Comparison of ENCODE assay signal across 17 cellular contexts in genomic region chr10:77555591-77556212, GRCh38.
DNase-seq lines count a peak whose midpoint lies in the region; ATAC-seq, FAIRE-seq and TF ChIP-seq lines count a peak whose summit lies in the region.
"Had no signal": no experiment of that assay in that cellular context is flagged by ENCODE, and none has a peak within 500 bp of the region (broad histone marks: within the 10 kb centered on the region; RNA-seq: fewer than 3 reads in every experiment).

No MANE protein-coding gene starts in this region.

- H3F3A ChIP-seq in neural cell (ENCODE audit: insufficient read depth, low read length, poor library complexity, severe bottlenecking) = no peaks in the 10 kb centered on the region

- DNase-seq in HepG2 (ENCODE audit: low spot score) (no peak), fibroblast of peridontal ligament (ENCODE audit: extremely low read depth) (peak; percentile 75), aorta (no peak), small intestine (no peak), HT-29 (ENCODE audit: low spot score) (no peak)
- no peak for DNase-seq in activated CD4-positive, alpha-beta T cell treated with anti-CD3 and anti-CD28 coated beads for 48 hours
- DNase-seq: ACHN; activated CD8-positive, alpha-beta memory T cell treated with anti-CD3 and anti-CD28 coated beads for 24 hours; activated naive CD8-positive, alpha-beta T cell treated with anti-CD3 and anti-CD28 coated beads, Interleukin-2, amount 50 U/mL, for 24 hours; DMS79 treated with DMSO at 0.1 percent for 48 hours; NCI-H1092; stimulated activated CD4-positive, alpha-beta T cell treated with anti-CD3 and anti-CD28 coated beads, Interleukin-2, amount 100 ng/mL, for 24 hours; stimulated activated naive CD8-positive, alpha-beta T cell treated with anti-CD3 and anti-CD28 coated beads, Interleukin-15, Interleukin-2, amounts not matched to agents 100 U/mL and 50 U/mL, for 24 hours; T-helper 17 cell had no signal

- TF ChIP-seq RAD21 in liver (IDR thresholded peaks at IDR 0.05) = peak; percentile 26 to 59
- TF ChIP-seq RAD21 in HepG2 (CRISPR knock-in tag; IDR thresholded peaks at IDR 0.05) = no peak
- TF ChIP-seq RAD21 in neural cell (conservative IDR thresholded peaks at IDR 0.05) = no peak

- in situ Hi-C loops in HepG2 (cut with HindIII; ENCODE audit: extremely low pct_ligation_motif_present, low pct_unique_long_range_greater_than_20kb) = no loop called here

- H3K4me2 ChIP-seq in HepG2 (ENCODE audit: low read depth, low read length) (no peak overlapping the region), neural cell (ENCODE audit: low read length) (no peak overlapping the region)
- H3K4me2 ChIP-seq: neural progenitor cell had no signal

- FAIRE-seq in HepG2 (lab: Jason Lieb, UNC) (no peak), small intestine (lab: Jason Lieb, UNC) (no peak)

- 44% methylated on average over 4 of the region's 4 CpGs for WGBS in liver
- 39% methylated on average over 4 of the region's 4 CpGs for WGBS in HepG2 (ENCODE audit: low lambda C conversion rate)
- WGBS in aorta, 2 donors = 53 to 56% methylated on average over 4 of the region's 4 CpGs
- WGBS in small intestine, 3 donors = 76 to 93% (median 82%) methylated on average over 4 of the region's 4 CpGs

- no peaks in the 10 kb centered on the region for H3K9me3 ChIP-seq in liver (ENCODE audit: control insufficient read depth in 4 of 4, low read length in 3 of 4)
- H3K9me3 ChIP-seq in HepG2 (ENCODE audit: low read length) = no peaks in the 10 kb centered on the region
- H3K9me3 ChIP-seq in neural cell (ENCODE audit: low read length) = no peaks in the 10 kb centered on the region
- no peaks in the 10 kb centered on the region for H3K9me3 ChIP-seq in aorta (ENCODE audit: control insufficient read depth, low read length)
- no peaks in the 10 kb centered on the region for H3K9me3 ChIP-seq in small intestine (ENCODE audit: control insufficient read depth, low read depth)

- no peak for TF ChIP-seq POLR2A in HepG2 (IDR thresholded peaks at IDR 0.05; ENCODE audit: insufficient read depth in 1 of 2, low read depth in 2 of 2, low read length in 2 of 2)

- H3K27ac ChIP-seq in liver (ENCODE audit: low read depth in 1 of 2, low read length in 2 of 2) (peak overlapping the region; percentile 87 to 90), HepG2 (ENCODE audit: extremely low read length, insufficient read depth, low read length) (no peak overlapping the region), neural cell (ENCODE audit: low read length) (peak overlapping the region; percentile 69), aorta (ENCODE audit: low read depth in 1 of 2, low read length in 2 of 2) (peak overlapping the region; percentile 72 to 85), small intestine (ENCODE audit: low read depth in 1 of 2, low read length in 1 of 2) (peak overlapping the region in 1 of 2 donors; percentile 17)
- H3K27ac ChIP-seq: neural progenitor cell had no signal

- no peaks in the 10 kb centered on the region for H3K79me2 ChIP-seq in HepG2 (ENCODE audit: insufficient read depth, low read length)
- H3K79me2 ChIP-seq in neural cell (replicated peaks; ENCODE audit: insufficient read depth, low read length) = no peaks in the 10 kb centered on the region

- no peak overlapping the region for H3K4me3 ChIP-seq in liver (ENCODE audit: low read depth in 1 of 3, low read length in 3 of 3)
- no peak overlapping the region for H3K4me3 ChIP-seq in HepG2 (replicated peaks in 1 of 3; ENCODE audit: insufficient read depth in 1 of 3, low read depth in 2 of 3, low read length in 3 of 3)
- no peak overlapping the region for H3K4me3 ChIP-seq in neural cell (ENCODE audit: low read length)
- no peak overlapping the region for H3K4me3 ChIP-seq in aorta (ENCODE audit: low read length in 2 of 2)
- H3K4me3 ChIP-seq in small intestine (ENCODE audit: low read depth in 1 of 2, low read length in 2 of 2) = no peak overlapping the region
- H3K4me3 ChIP-seq: neural progenitor cell had no signal

- intact Hi-C loops in HepG2 (cut with micrococcal nuclease; ENCODE audit: unreplicated experiment) = no loop called here
- intact Hi-C loops in aorta (cut with DNase I) = loop anchor here in 1 of 2 donors (5.0 to 10.0 kb wide), 2 partner anchors 79 to 138 kb away; partner anchors contain the start of gene KCNMA1

- H3K9me2 ChIP-seq in neural cell (ENCODE audit: insufficient read depth, low read length) = no peaks in the 10 kb centered on the region

- ATAC-seq in HepG2 = no peak
- ATAC-seq in aorta (ENCODE audit: low FRiP score) = peak; percentile 71
- ATAC-seq: activated naive CD8-positive, alpha-beta T cell treated with anti-CD3 and anti-CD28 coated beads, Interleukin-2, amount 50 U/mL, for 24 hours; stimulated activated naive CD8-positive, alpha-beta T cell treated with anti-CD3 and anti-CD28 coated beads, Interleukin-15, Interleukin-2, amounts not matched to agents 100 U/mL and 50 U/mL, for 24 hours; T-helper 17 cell had no signal

- peaks cover 1 to 34% (median 25%) of the 10 kb centered on the region in 4 donors for H3K4me1 ChIP-seq in liver (ENCODE audit: control insufficient read depth in 4 of 4, insufficient read depth in 4 of 4, low read length in 3 of 4)
- no peaks in the 10 kb centered on the region for H3K4me1 ChIP-seq in HepG2 (ENCODE audit: insufficient read depth, low read length)
- peaks cover 1 to 5% of the 10 kb centered on the region in 2 donors for H3K4me1 ChIP-seq in aorta (ENCODE audit: control insufficient read depth in 1 of 2, insufficient read depth in 2 of 2, low read length in 2 of 2)
- peaks cover 0 to 6% of the 10 kb centered on the region in 2 donors for H3K4me1 ChIP-seq in small intestine (ENCODE audit: control insufficient read depth in 2 of 2, insufficient read depth in 1 of 2, low read depth in 1 of 2, low read length in 1 of 2)

- TF ChIP-seq EP300 in HepG2 (IDR thresholded peaks at IDR 0.05; ENCODE audit: low read depth in 2 of 2, low read length in 2 of 2) (no peak), HepG2 (CRISPR knock-in tag; IDR thresholded peaks at IDR 0.05; ENCODE audit: borderline replicate concordance) (no peak), neural cell (conservative IDR thresholded peaks at IDR 0.05; ENCODE audit: poor library complexity, severe bottlenecking) (no peak)

- no peaks in the 10 kb centered on the region for H3K27me3 ChIP-seq in liver (ENCODE audit: control insufficient read depth in 4 of 4, insufficient read depth in 4 of 4, low read length in 3 of 4)
- H3K27me3 ChIP-seq in HepG2 (ENCODE audit: control insufficient read depth in 1 of 2, insufficient read depth in 2 of 2, low read length in 2 of 2) = 0 out of 5 replicates have a peak, but pooled peaks cover 0 to 6% of the 10 kb centered on the region in 2 experiments
- no peaks in the 10 kb centered on the region for H3K27me3 ChIP-seq in neural cell (ENCODE audit: insufficient read depth, low read depth, low read length)
- no peaks in the 10 kb centered on the region for H3K27me3 ChIP-seq in aorta (ENCODE audit: control insufficient read depth in 1 of 2, insufficient read depth in 2 of 2, low read length in 1 of 2)
- no peaks in the 10 kb centered on the region for H3K27me3 ChIP-seq in small intestine (ENCODE audit: control insufficient read depth in 2 of 2, insufficient read depth in 2 of 2, low read length in 2 of 2)
- H3K27me3 ChIP-seq: neural progenitor cell had no signal

- TF ChIP-seq CTCF in liver (IDR thresholded peaks at IDR 0.05; ENCODE audit: low read depth, low read length, missing input control) (no peak), HepG2 (CRISPR knock-in tag; IDR thresholded peaks at IDR 0.05) (no peak), neural cell (IDR thresholded peaks at IDR 0.05; ENCODE audit: poor library complexity, severe bottlenecking) (no peak)

- BruUV-seq in HepG2 (replicated peaks; lab: Mats Ljungman, UMichigan) = no TSS peak

- H4K20me1 ChIP-seq in HepG2 (ENCODE audit: insufficient read depth, low read length) (no peaks in the 10 kb centered on the region), neural cell (ENCODE audit: insufficient read depth) (no peaks in the 10 kb centered on the region)

- CTCF ChIA-PET in HepG2 (lab: Yijun Ruan, JAX; ENCODE audit: low intra/inter-chr PET ratio, low total read pairs) = no interaction called here

- peak overlapping the region in 1 of 2 donors; percentile 3 for H3K9ac ChIP-seq in liver (ENCODE audit: low read depth in 1 of 2, low read length in 2 of 2)
- no peak overlapping the region for H3K9ac ChIP-seq in HepG2 (ENCODE audit: insufficient read depth, low read depth, low read length)
- no peak overlapping the region for H3K9ac ChIP-seq in neural cell (ENCODE audit: low read length)
- H3K9ac ChIP-seq: neural progenitor cell had no signal

- POLR2A ChIA-PET in HepG2 (lab: Yijun Ruan, JAX) = no interaction called here

- H2AFZ ChIP-seq in HepG2 (ENCODE audit: low read length) (no peak overlapping the region), neural cell (ENCODE audit: low read depth, low read length) (no peak overlapping the region)
- H2AFZ ChIP-seq: neural progenitor cell had no signal

- H3K36me3 ChIP-seq in liver (ENCODE audit: control insufficient read depth in 4 of 4, insufficient read depth in 3 of 4, low read depth in 1 of 4, low read length in 3 of 4) (no peaks in the 10 kb centered on the region), HepG2 (replicated peaks in 1 of 2; ENCODE audit: control insufficient read depth in 1 of 2, insufficient read depth in 2 of 2, low read length in 2 of 2) (no peaks in the 10 kb centered on the region), neural cell (ENCODE audit: insufficient read depth, low read length) (no peaks in the 10 kb centered on the region), aorta (ENCODE audit: control insufficient read depth in 1 of 2, insufficient read depth in 2 of 2, low read length in 1 of 2) (no peaks in the 10 kb centered on the region), small intestine (ENCODE audit: control insufficient read depth in 2 of 2, insufficient read depth in 2 of 2, low read length in 2 of 2) (no peaks in the 10 kb centered on the region)
- H3K36me3 ChIP-seq: neural progenitor cell had no signal

TF ChIP-seq in liver, 16 proteins besides CTCF, POLR2A, EP300 and RAD21 (continues in another document):
- TF ChIP-seq ATF3 (IDR thresholded peaks at IDR 0.05) (peak; percentile 87), SP1 (IDR thresholded peaks at IDR 0.05) (peak; percentile 98)

TF ChIP-seq in HepG2, 621 proteins besides CTCF, POLR2A, EP300 and RAD21:
- TF ChIP-seq ZNF543 (CRISPR knock-in tag; IDR thresholded peaks at IDR 0.05) (no peak), ZFP1 (CRISPR knock-in tag; IDR thresholded peaks at IDR 0.05) (no peak), ZNF772 (CRISPR knock-in tag; IDR thresholded peaks at IDR 0.05) (no peak), ELF4 (CRISPR knock-in tag; IDR thresholded peaks at IDR 0.05; ENCODE audit: borderline replicate concordance) (no peak), ZMYM2 (CRISPR knock-in tag; IDR thresholded peaks at IDR 0.05) (no peak)
